22 cellular contexts compared by ENCODE assay signal in the genomic region with DNA sequence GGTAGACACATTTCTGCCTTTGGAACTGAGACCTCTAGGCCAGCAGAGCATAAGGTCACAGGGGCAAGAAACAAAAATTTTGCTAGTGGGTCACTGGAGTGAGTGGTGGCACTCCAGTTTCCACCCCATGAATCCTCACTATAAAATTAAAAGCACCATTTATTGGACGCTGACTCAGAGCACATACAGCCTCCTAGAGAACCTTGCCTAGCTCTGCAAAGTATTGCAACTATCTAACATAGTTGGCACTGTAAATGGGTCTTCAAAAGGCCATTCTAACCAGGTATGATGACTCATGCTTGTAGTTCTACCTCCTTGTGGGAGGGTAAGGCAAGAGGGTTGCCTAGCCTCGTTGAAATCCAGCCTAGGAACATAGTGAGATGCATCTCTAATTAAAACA.
"Had no signal": no experiment of that assay in that cellular context is flagged by ENCODE, and none has a peak within 500 bp of the region (broad histone marks: within the 10 kb centered on the region; RNA-seq: fewer than 3 reads in every experiment).

No MANE protein-coding gene starts in this region.

- H3K27ac ChIP-seq: coronary artery, esophagus muscularis mucosa, gastroesophageal sphincter, sigmoid colon, skin epidermis, testis, tibial nerve, upper lobe of right lung, vagina had no signal

- H3K4me3 Mint-ChIP-seq: endodermal cell; immature natural killer cell; naive thymus-derived CD4-positive, alpha-beta T cell; nephron progenitor cell; stimulated activated naive B cell treated with anti-CD40 and anti-IgM and Interleukin-4, amounts not matched to agents 10 μg/mL and 1 μg/mL and 100 μg/mL, for 72 hours; stimulated activated naive CD8-positive, alpha-beta T cell treated with anti-CD3 and anti-CD28 coated beads, Interleukin-15, amount 100 ng/mL, for 72 hours had no signal

- DNase-seq: effector CD4-positive, alpha-beta T cell; endodermal cell; glutamatergic neuron; immature natural killer cell; left cardiac atrium; left ventricle myocardium superior; naive thymus-derived CD4-positive, alpha-beta T cell; nephron progenitor cell; sigmoid colon; stimulated activated CD4-positive, alpha-beta T cell treated with anti-CD3 and anti-CD28 coated beads, Interleukin-2, amount 100 ng/mL, for 24 hours; stimulated activated CD4-positive, alpha-beta T cell treated with anti-CD3 and anti-CD28 coated beads, Interleukin-4, amount 100 ng/mL, for 4 hours; stimulated activated naive B cell treated with anti-CD40 and anti-IgM and Interleukin-4, amounts not matched to agents 10 μg/mL and 1 μg/mL and 100 μg/mL, for 72 hours; stimulated activated naive CD8-positive, alpha-beta T cell treated with anti-CD3 and anti-CD28 coated beads, Interleukin-15, amount 100 ng/mL, for 72 hours; testis; upper lobe of right lung had no signal

- H3K27ac Mint-ChIP-seq: endodermal cell; immature natural killer cell; naive thymus-derived CD4-positive, alpha-beta T cell; nephron progenitor cell; stimulated activated naive B cell treated with anti-CD40 and anti-IgM and Interleukin-4, amounts not matched to agents 10 μg/mL and 1 μg/mL and 100 μg/mL, for 72 hours; stimulated activated naive CD8-positive, alpha-beta T cell treated with anti-CD3 and anti-CD28 coated beads, Interleukin-15, amount 100 ng/mL, for 72 hours had no signal

- H3K9me3 ChIP-seq: esophagus muscularis mucosa, gastroesophageal sphincter, sigmoid colon, testis, tibial nerve, upper lobe of right lung, vagina had no signal

- H3K27me3 Mint-ChIP-seq: naive thymus-derived CD4-positive, alpha-beta T cell; stimulated activated naive CD8-positive, alpha-beta T cell treated with anti-CD3 and anti-CD28 coated beads, Interleukin-15, amount 100 ng/mL, for 72 hours had no signal

- H3K27me3 ChIP-seq: esophagus muscularis mucosa, gastroesophageal sphincter, testis, tibial nerve, upper lobe of right lung, vagina had no signal

- H3K4me1 ChIP-seq: esophagus muscularis mucosa, gastroesophageal sphincter, sigmoid colon, testis, tibial nerve, upper lobe of right lung, vagina had no signal

- ATAC-seq: gastroesophageal sphincter; left cardiac atrium; left ventricle myocardium superior; naive thymus-derived CD4-positive, alpha-beta T cell; stimulated activated naive B cell treated with anti-CD40 and anti-IgM and Interleukin-4, amounts not matched to agents 10 μg/mL and 1 μg/mL and 100 μg/mL, for 72 hours; stimulated activated naive CD8-positive, alpha-beta T cell treated with anti-CD3 and anti-CD28 coated beads, Interleukin-15, amount 100 ng/mL, for 72 hours; upper lobe of right lung had no signal

- H3K4me1 Mint-ChIP-seq: endodermal cell; immature natural killer cell; nephron progenitor cell; stimulated activated naive B cell treated with anti-CD40 and anti-IgM and Interleukin-4, amounts not matched to agents 10 μg/mL and 1 μg/mL and 100 μg/mL, for 72 hours; stimulated activated naive CD8-positive, alpha-beta T cell treated with anti-CD3 and anti-CD28 coated beads, Interleukin-15, amount 100 ng/mL, for 72 hours had no signal

- H3K9me3 Mint-ChIP-seq: immature natural killer cell; stimulated activated naive B cell treated with anti-CD40 and anti-IgM and Interleukin-4, amounts not matched to agents 10 μg/mL and 1 μg/mL and 100 μg/mL, for 72 hours; stimulated activated naive CD8-positive, alpha-beta T cell treated with anti-CD3 and anti-CD28 coated beads, Interleukin-15, amount 100 ng/mL, for 72 hours had no signal

- H3K4me3 ChIP-seq: coronary artery, esophagus muscularis mucosa, gastroesophageal sphincter, lung, sigmoid colon, skin epidermis, testis, tibial nerve, upper lobe of right lung, vagina had no signal

- H3K36me3 ChIP-seq: vagina had no signal
